In the genomic region with DNA sequence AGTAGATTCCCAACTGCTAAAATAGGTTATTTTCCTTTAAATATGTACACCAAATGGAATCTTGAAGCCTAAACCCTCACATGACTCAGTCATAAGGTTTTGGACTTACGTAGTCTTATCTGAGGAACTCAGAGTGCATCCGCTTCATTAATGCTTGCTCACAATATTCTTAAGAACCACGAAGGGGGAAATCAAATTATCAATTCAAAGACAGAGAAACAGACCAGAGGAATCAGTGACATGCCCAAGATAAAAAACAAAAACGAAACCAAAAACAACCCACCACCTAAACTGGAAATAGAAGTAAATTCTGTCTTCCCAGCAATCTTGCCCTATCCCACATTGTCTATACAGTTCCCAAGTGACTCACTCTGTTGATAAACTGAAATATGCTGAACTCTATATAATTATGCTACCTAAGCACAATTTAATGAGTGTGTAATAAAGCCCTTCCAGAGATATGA, we compare ENCODE assay signal across 11 cellular contexts.
DNase-seq lines count a peak whose midpoint lies in the region; ATAC-seq lines count a peak whose summit lies in the region.
"Had no signal": no experiment of that assay in that cellular context is flagged by ENCODE, and none has a peak within 500 bp of the region (broad histone marks: within the 10 kb centered on the region; RNA-seq: fewer than 3 reads in every experiment).

No MANE protein-coding gene starts in this region.

- H3K9me3 ChIP-seq in subcutaneous abdominal adipose tissue (ENCODE audit: control insufficient read depth in 5 of 5, low read length in 5 of 5): peaks cover 0 to 3% (median 2%) of the 10 kb centered on the region in 5 donors
- H3K9me3 ChIP-seq: thyroid gland had no signal

- ATAC-seq in activated CD4-positive, CD25-positive, alpha-beta regulatory T cell treated with anti-CD3 and anti-CD28 coated beads, Interleukin-2, amount 50 U/mL, for 24 hours: peak; percentile 70
- ATAC-seq in Right ventricle myocardium superior (ENCODE audit: poor library complexity): peak; percentile 45
- ATAC-seq in GM19397 (IDR thresholded peaks at IDR 0.05; ENCODE audit: unreplicated experiment): no peak
- ATAC-seq in GM18873 (IDR thresholded peaks at IDR 0.05; ENCODE audit: low FRiP score, unreplicated experiment): no peak
- no peak for ATAC-seq in GM21528 (IDR thresholded peaks at IDR 0.05; ENCODE audit: low FRiP score, unreplicated experiment)

- peaks cover 0 to 10% (median 0%) of the 10 kb centered on the region in 5 donors for H3K4me1 ChIP-seq in subcutaneous abdominal adipose tissue (ENCODE audit: control insufficient read depth in 5 of 5, insufficient read depth in 5 of 5, low read length in 5 of 5)
- H3K4me1 ChIP-seq: thyroid gland had no signal

- intact Hi-C loops in Right ventricle myocardium superior (cut with DNase I): no loop called here

- H3K36me3 ChIP-seq in subcutaneous abdominal adipose tissue (ENCODE audit: control insufficient read depth in 5 of 5, insufficient read depth in 5 of 5, low read length in 5 of 5): no peaks in the 10 kb centered on the region
- H3K36me3 ChIP-seq: thyroid gland had no signal

- peak overlapping the region in 3 of 5 donors; percentile 7 to 61 (median 31) for H3K9ac ChIP-seq in subcutaneous abdominal adipose tissue (ENCODE audit: low read length in 5 of 5)

- peak overlapping the region; percentile 63 for H3K27ac ChIP-seq in subcutaneous abdominal adipose tissue (ENCODE audit: low read depth, low read length)
- H3K27ac ChIP-seq: 22Rv1 had no signal

- H3K27me3 ChIP-seq in subcutaneous abdominal adipose tissue (ENCODE audit: control insufficient read depth in 5 of 5, insufficient read depth in 4 of 5, low read length in 5 of 5): no peaks in the 10 kb centered on the region
- H3K27me3 ChIP-seq: thyroid gland had no signal

- DNase-seq in activated CD4-positive, CD25-positive, alpha-beta regulatory T cell treated with anti-CD3 and anti-CD28 coated beads, Interleukin-2, amount 50 U/mL, for 72 hours: no peak
- DNase-seq in amniotic epithelial cell (ENCODE audit: low read depth): peak; percentile 90
- no peak for DNase-seq in Right ventricle myocardium superior
- DNase-seq: activated CD4-positive, alpha-beta T cell treated with anti-CD3 and anti-CD28 coated beads, Interleukin-2, amount 50 U/mL, for 4 hours; thyroid gland had no signal

- peak overlapping the region; percentile 24 to 68 (median 42) for H3K4me3 ChIP-seq in subcutaneous abdominal adipose tissue (ENCODE audit: low read depth in 1 of 5, low read length in 5 of 5)
- H3K4me3 ChIP-seq: thyroid gland had no signal

Comparison
In these comparisons a context has a peak if more than half of its experiments do, and no peak if none do; other contexts are left out.
1. ATAC-seq: peak in activated CD4-positive, CD25-positive, alpha-beta regulatory T cell treated with anti-CD3 and anti-CD28 coated beads, Interleukin-2, amount 50 U/mL, for 24 hours (2 of 2) and Right ventricle myocardium superior (single experiment); none in GM19397 (single experiment), GM18873 (single experiment) and GM21528 (single experiment).